Comparison of ENCODE assay signal across 2 cellular contexts in genomic region chr4:46277165-46277951, GRCh38.
TF ChIP-seq lines count a peak whose summit lies in the region.

No MANE protein-coding gene starts in this region.

TF ChIP-seq in SK-N-SH, 30 proteins besides CTCF, POLR2A, EP300 and RAD21:
- TF ChIP-seq, protein P1, sequence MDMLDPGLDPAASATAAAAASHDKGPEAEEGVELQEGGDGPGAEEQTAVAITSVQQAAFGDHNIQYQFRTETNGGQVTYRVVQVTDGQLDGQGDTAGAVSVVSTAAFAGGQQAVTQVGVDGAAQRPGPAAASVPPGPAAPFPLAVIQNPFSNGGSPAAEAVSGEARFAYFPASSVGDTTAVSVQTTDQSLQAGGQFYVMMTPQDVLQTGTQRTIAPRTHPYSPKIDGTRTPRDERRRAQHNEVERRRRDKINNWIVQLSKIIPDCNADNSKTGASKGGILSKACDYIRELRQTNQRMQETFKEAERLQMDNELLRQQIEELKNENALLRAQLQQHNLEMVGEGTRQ (IDR thresholded peaks at IDR 0.05; ENCODE audit: borderline replicate concordance, low read depth, low read length) = no peak
- TF ChIP-seq YY1 (IDR thresholded peaks at IDR 0.05; ENCODE audit: low read depth) = no peak
- TF ChIP-seq, protein P2, sequence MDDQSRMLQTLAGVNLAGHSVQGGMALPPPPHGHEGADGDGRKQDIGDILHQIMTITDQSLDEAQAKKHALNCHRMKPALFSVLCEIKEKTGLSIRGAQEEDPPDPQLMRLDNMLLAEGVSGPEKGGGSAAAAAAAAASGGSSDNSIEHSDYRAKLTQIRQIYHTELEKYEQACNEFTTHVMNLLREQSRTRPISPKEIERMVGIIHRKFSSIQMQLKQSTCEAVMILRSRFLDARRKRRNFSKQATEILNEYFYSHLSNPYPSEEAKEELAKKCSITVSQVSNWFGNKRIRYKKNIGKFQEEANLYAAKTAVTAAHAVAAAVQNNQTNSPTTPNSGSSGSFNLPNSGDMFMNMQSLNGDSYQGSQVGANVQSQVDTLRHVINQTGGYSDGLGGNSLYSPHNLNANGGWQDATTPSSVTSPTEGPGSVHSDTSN (IDR thresholded peaks at IDR 0.05) = no peak
- no peak for TF ChIP-seq SIN3A (IDR thresholded peaks at IDR 0.05; ENCODE audit: borderline replicate concordance, low read depth, low read length)
- TF ChIP-seq JUND (IDR thresholded peaks at IDR 0.05) = no peak
- no peak for TF ChIP-seq MEF2A (IDR thresholded peaks at IDR 0.05; ENCODE audit: borderline replicate concordance, low read depth)
- TF ChIP-seq NFIC (IDR thresholded peaks at IDR 0.05; ENCODE audit: borderline replicate concordance) = no peak
- TF ChIP-seq, protein P3, sequence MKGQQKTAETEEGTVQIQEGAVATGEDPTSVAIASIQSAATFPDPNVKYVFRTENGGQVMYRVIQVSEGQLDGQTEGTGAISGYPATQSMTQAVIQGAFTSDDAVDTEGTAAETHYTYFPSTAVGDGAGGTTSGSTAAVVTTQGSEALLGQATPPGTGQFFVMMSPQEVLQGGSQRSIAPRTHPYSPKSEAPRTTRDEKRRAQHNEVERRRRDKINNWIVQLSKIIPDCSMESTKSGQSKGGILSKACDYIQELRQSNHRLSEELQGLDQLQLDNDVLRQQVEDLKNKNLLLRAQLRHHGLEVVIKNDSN (IDR thresholded peaks at IDR 0.05; ENCODE audit: borderline replicate concordance, low read depth) = no peak
- no peak for TF ChIP-seq ELF1 (IDR thresholded peaks at IDR 0.05)
TF ChIP-seq in SK-N-SH: peak in this region for 0.

TF ChIP-seq in H1, 55 proteins besides CTCF, POLR2A, EP300 and RAD21 (continued from another document):
- TF ChIP-seq KDM1A (IDR thresholded peaks at IDR 0.05; ENCODE audit: borderline replicate concordance, low read length) = no peak
- no peak for TF ChIP-seq CEBPB (IDR thresholded peaks at IDR 0.05; ENCODE audit: low read depth, low read length)
- no peak for TF ChIP-seq SP2 (IDR thresholded peaks at IDR 0.05; ENCODE audit: low read length)
- TF ChIP-seq CHD7 (IDR thresholded peaks at IDR 0.05; ENCODE audit: insufficient replicate concordance, low read length) = no peak
- no peak for TF ChIP-seq RNF2 (IDR thresholded peaks at IDR 0.05; ENCODE audit: borderline replicate concordance, low read depth, low read length, missing control alignments, poor library complexity, severe bottlenecking)
- TF ChIP-seq ATF3 (IDR thresholded peaks at IDR 0.05; ENCODE audit: insufficient read depth, low read depth, low read length) = no peak
- no peak for TF ChIP-seq TCF12 (IDR thresholded peaks at IDR 0.05; ENCODE audit: low read depth, low read length)
